In the genomic region with DNA sequence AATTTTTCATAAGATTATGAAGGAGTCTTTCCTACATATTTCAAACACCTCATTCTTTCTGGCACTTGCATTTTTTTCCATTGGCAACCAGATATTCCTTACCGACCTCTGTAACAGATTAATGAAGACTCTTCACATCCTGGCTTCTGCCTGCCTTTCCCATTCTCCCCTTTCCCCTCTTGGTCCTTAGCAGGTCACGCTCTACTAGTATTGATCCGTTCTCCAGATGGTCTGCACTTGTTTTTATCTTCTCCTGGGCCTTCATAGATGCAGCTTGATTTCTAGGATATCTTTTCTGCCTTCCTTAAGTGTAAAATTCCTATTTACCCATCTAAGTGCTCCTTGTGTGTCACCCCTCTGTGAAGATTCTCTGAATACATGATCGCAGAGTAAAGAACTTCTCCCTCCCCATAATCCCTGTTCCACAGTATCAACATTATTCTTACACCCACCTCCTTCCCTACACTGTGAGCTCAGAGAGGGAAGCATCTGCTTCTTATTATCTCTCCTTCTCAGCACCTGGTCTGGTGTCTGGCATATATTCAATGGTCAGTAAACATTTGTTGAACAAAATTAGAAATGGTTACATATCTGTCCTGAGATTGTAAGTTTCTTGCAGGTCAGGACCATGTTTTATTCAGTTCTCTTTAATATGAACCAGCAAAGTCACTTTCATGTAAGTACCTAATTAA, we compare ENCODE assay signal across 24 cellular contexts.
"Had no signal": no experiment of that assay in that cellular context is flagged by ENCODE, and none has a peak within 500 bp of the region (broad histone marks: within the 10 kb centered on the region; RNA-seq: fewer than 3 reads in every experiment).

No MANE protein-coding gene starts in this region.

- H3K9me3 Mint-ChIP-seq: activated naive CD4-positive, alpha-beta T cell treated with anti-CD3 and anti-CD28 coated beads, Interleukin-2, amount 50 U/mL, for 24 hours; activated naive CD8-positive, alpha-beta T cell treated with anti-CD3 and anti-CD28 coated beads, Interleukin-2, amount 50 U/mL, for 24 hours; activated T-cell treated with anti-CD3 and anti-CD28 coated beads, Interleukin-2, amount 50 U/mL, for 4 hours; activated T-helper 17 cell treated with anti-CD3 and anti-CD28 coated beads, Interleukin-2, amount 50 U/mL, for 72 hours; nephron had no signal

- H3K27me3 Mint-ChIP-seq: activated CD4-positive, alpha-beta memory T cell treated with anti-CD3 and anti-CD28 coated beads, Interleukin-2, amount 10 ng/mL, durations not matched to agents 7 days and 5 days; activated CD4-positive, alpha-beta T cell treated with anti-CD3 and anti-CD28 coated beads, Interleukin-2, amount 10 ng/mL, durations not matched to agents 7 days and 5 days; activated naive CD4-positive, alpha-beta T cell treated with anti-CD3 and anti-CD28 coated beads, Interleukin-2, amount 50 U/mL, for 24 hours; activated naive CD8-positive, alpha-beta T cell treated with anti-CD3 and anti-CD28 coated beads, Interleukin-2, amount 50 U/mL, for 24 hours; activated T-helper 17 cell treated with anti-CD3 and anti-CD28 coated beads, Interleukin-2, amount 50 U/mL, for 72 hours; stimulated activated naive CD8-positive, alpha-beta T cell treated with anti-CD3 and anti-CD28 coated beads, Interleukin-15, Interleukin-2, amounts not matched to agents 100 ng/mL and 50 ng/mL, for 24 hours; T-helper 17 cell had no signal

- H3K9me3 ChIP-seq: gastrocnemius medialis, mucosa of descending colon, neutrophil, sigmoid colon, upper lobe of left lung had no signal

- H3K27ac ChIP-seq: coronary artery, gastrocnemius medialis, neutrophil, sigmoid colon, upper lobe of left lung had no signal

- DNase-seq: activated CD4-positive, alpha-beta memory T cell treated with anti-CD3 and anti-CD28 coated beads, Interleukin-2, amount 10 ng/mL, durations not matched to agents 7 days and 5 days; activated CD4-positive, alpha-beta T cell treated with anti-CD3 and anti-CD28 coated beads, Interleukin-2, amount 10 ng/mL, durations not matched to agents 7 days and 5 days; activated CD4-positive, CD25-positive, alpha-beta regulatory T cell treated with anti-CD3 and anti-CD28 coated beads, Interleukin-2, amount 50 U/mL, for 72 hours; activated naive CD8-positive, alpha-beta T cell treated with anti-CD3 and anti-CD28 coated beads, Interleukin-2, amount 50 U/mL, for 24 hours; activated T-cell treated with anti-CD3 and anti-CD28 coated beads, Interleukin-2, amount 50 U/mL, for 4 hours; effector memory CD4-positive, alpha-beta T cell; gastrocnemius medialis; left cardiac atrium; left ventricle myocardium superior; mucosa of descending colon; sigmoid colon; small intestine; stimulated activated CD4-positive, alpha-beta T cell treated with anti-CD3 and anti-CD28 coated beads, Interleukin-4, amount 100 ng/mL, for 24 hours; T-helper 17 cell; T1000; upper lobe of left lung had no signal

- H3K36me3 ChIP-seq: gastrocnemius medialis, neutrophil, sigmoid colon, upper lobe of left lung had no signal

- H3K36me3 Mint-ChIP-seq: activated naive CD4-positive, alpha-beta T cell treated with anti-CD3 and anti-CD28 coated beads, Interleukin-2, amount 50 U/mL, for 24 hours; stimulated activated effector memory CD8-positive, alpha-beta T cell treated with anti-CD3 and anti-CD28 coated beads, Interleukin-12 subunit alpha, Interleukin-12 subunit beta, amount 100 ng/mL, for 72 hours had no signal

- ATAC-seq: activated naive CD8-positive, alpha-beta T cell treated with anti-CD3 and anti-CD28 coated beads, Interleukin-2, amount 50 U/mL, for 24 hours; activated T-cell treated with anti-CD3 and anti-CD28 coated beads, Interleukin-2, amount 50 U/mL, for 4 hours; activated T-helper 17 cell treated with anti-CD3 and anti-CD28 coated beads, Interleukin-2, amount 50 U/mL, for 72 hours; gastrocnemius medialis; left cardiac atrium; left ventricle myocardium superior; mucosa of descending colon; stimulated activated effector memory CD8-positive, alpha-beta T cell treated with anti-CD3 and anti-CD28 coated beads, Interleukin-12 subunit alpha, Interleukin-12 subunit beta, amount 100 ng/mL, for 72 hours; T-helper 17 cell had no signal

- H3K27ac Mint-ChIP-seq: activated CD4-positive, alpha-beta memory T cell treated with anti-CD3 and anti-CD28 coated beads, Interleukin-2, amount 10 ng/mL, durations not matched to agents 7 days and 5 days; activated CD4-positive, alpha-beta T cell treated with anti-CD3 and anti-CD28 coated beads, Interleukin-2, amount 10 ng/mL, durations not matched to agents 7 days and 5 days; activated naive CD4-positive, alpha-beta T cell treated with anti-CD3 and anti-CD28 coated beads, Interleukin-2, amount 50 U/mL, for 24 hours; activated naive CD8-positive, alpha-beta T cell treated with anti-CD3 and anti-CD28 coated beads, Interleukin-2, amount 50 U/mL, for 24 hours; activated T-helper 17 cell treated with anti-CD3 and anti-CD28 coated beads, Interleukin-2, amount 50 U/mL, for 72 hours; nephron; stimulated activated effector memory CD8-positive, alpha-beta T cell treated with anti-CD3 and anti-CD28 coated beads, Interleukin-12 subunit alpha, Interleukin-12 subunit beta, amount 100 ng/mL, for 72 hours; stimulated activated naive CD8-positive, alpha-beta T cell treated with anti-CD3 and anti-CD28 coated beads, Interleukin-15, Interleukin-2, amounts not matched to agents 100 ng/mL and 50 ng/mL, for 24 hours; T-helper 17 cell had no signal

- H3K4me3 ChIP-seq: coronary artery, gastrocnemius medialis, mucosa of descending colon, sigmoid colon, upper lobe of left lung had no signal

- H3K27me3 ChIP-seq: dorsolateral prefrontal cortex, gastrocnemius medialis, neutrophil, sigmoid colon, upper lobe of left lung had no signal

- H3K4me1 ChIP-seq: gastrocnemius medialis, sigmoid colon, upper lobe of left lung had no signal

- H3K4me1 Mint-ChIP-seq: activated CD4-positive, alpha-beta memory T cell treated with anti-CD3 and anti-CD28 coated beads, Interleukin-2, amount 10 ng/mL, durations not matched to agents 7 days and 5 days; activated CD4-positive, alpha-beta T cell treated with anti-CD3 and anti-CD28 coated beads, Interleukin-2, amount 10 ng/mL, durations not matched to agents 7 days and 5 days; activated naive CD4-positive, alpha-beta T cell treated with anti-CD3 and anti-CD28 coated beads, Interleukin-2, amount 50 U/mL, for 24 hours; activated naive CD8-positive, alpha-beta T cell treated with anti-CD3 and anti-CD28 coated beads, Interleukin-2, amount 50 U/mL, for 24 hours; activated T-helper 17 cell treated with anti-CD3 and anti-CD28 coated beads, Interleukin-2, amount 50 U/mL, for 72 hours; stimulated activated effector memory CD8-positive, alpha-beta T cell treated with anti-CD3 and anti-CD28 coated beads, Interleukin-12 subunit alpha, Interleukin-12 subunit beta, amount 100 ng/mL, for 72 hours; T-helper 17 cell had no signal

- H3K4me3 Mint-ChIP-seq: activated CD4-positive, alpha-beta memory T cell treated with anti-CD3 and anti-CD28 coated beads, Interleukin-2, amount 10 ng/mL, durations not matched to agents 7 days and 5 days; activated CD4-positive, alpha-beta T cell treated with anti-CD3 and anti-CD28 coated beads, Interleukin-2, amount 10 ng/mL, durations not matched to agents 7 days and 5 days; activated naive CD4-positive, alpha-beta T cell treated with anti-CD3 and anti-CD28 coated beads, Interleukin-2, amount 50 U/mL, for 24 hours; activated naive CD8-positive, alpha-beta T cell treated with anti-CD3 and anti-CD28 coated beads, Interleukin-2, amount 50 U/mL, for 24 hours; activated T-cell treated with anti-CD3 and anti-CD28 coated beads, Interleukin-2, amount 50 U/mL, for 4 hours; activated T-helper 17 cell treated with anti-CD3 and anti-CD28 coated beads, Interleukin-2, amount 50 U/mL, for 72 hours; nephron; stimulated activated effector memory CD8-positive, alpha-beta T cell treated with anti-CD3 and anti-CD28 coated beads, Interleukin-12 subunit alpha, Interleukin-12 subunit beta, amount 100 ng/mL, for 72 hours; stimulated activated naive CD8-positive, alpha-beta T cell treated with anti-CD3 and anti-CD28 coated beads, Interleukin-15, Interleukin-2, amounts not matched to agents 100 ng/mL and 50 ng/mL, for 24 hours; T-helper 17 cell had no signal
